9 cellular contexts compared by ENCODE assay signal in the genomic region with DNA sequence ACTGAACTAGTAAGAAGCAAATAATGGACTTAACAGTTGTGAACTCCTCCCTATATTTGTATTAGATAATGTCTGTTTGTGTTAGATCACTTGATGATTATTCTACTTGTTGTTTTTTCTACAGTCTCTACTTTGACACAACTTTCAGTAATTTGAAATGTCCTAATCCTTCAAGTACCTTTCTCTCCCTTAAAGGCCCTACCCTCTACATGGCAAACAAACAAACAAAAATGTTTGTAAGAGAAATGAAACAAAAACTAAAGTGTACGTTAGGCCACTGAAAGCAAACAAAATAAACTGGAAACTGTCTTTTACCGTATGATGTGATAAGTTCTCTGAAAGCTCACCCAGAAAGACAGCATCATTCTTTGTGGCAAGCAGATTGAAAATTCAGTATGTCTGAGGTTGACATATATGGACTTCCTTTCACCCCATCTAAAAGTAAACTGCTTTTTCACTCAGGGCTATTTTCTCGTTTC.
A peak's percentile ranks its signal among the peaks of the same experiment; 100 is the strongest.
DNase-seq lines count a peak whose midpoint lies in the region; ATAC-seq and TF ChIP-seq lines count a peak whose summit lies in the region.
"Had no signal": no experiment of that assay in that cellular context is flagged by ENCODE, and none has a peak within 500 bp of the region (broad histone marks: within the 10 kb centered on the region; RNA-seq: fewer than 3 reads in every experiment).

No MANE protein-coding gene starts in this region.

- no peak overlapping the region for H3K27ac ChIP-seq in PC-3 (ENCODE audit: low read length)
- no peak overlapping the region for H3K27ac ChIP-seq in ovary

- peak overlapping the region; percentile 64 for H3K4me2 ChIP-seq in PC-3 (ENCODE audit: low read length)

- no TSS peak for BruUV-seq in PC-3 (replicated peaks; lab: Mats Ljungman, UMichigan)

- H3K4me1 ChIP-seq in PC-3 (ENCODE audit: insufficient read depth, low read length) (peaks cover 17% of the 10 kb centered on the region; the same call in 1 of the 2 replicates), ovary (ENCODE audit: insufficient read depth) (no peaks in the 10 kb centered on the region)

- CTCF ChIA-PET in PC-3 (lab: Charles Lee), result no interaction called here

- no peaks in the 10 kb centered on the region for H3K27me3 Mint-ChIP-seq in osteocyte (ENCODE audit: unreplicated experiment)

- H3K9me2 ChIP-seq in PC-3 (replicated peaks; ENCODE audit: low read length), result no peaks in the 10 kb centered on the region

- H2AFZ ChIP-seq in PC-3 (ENCODE audit: low read length), result peak overlapping the region; percentile 58

- H3K79me2 ChIP-seq in PC-3 (ENCODE audit: low read length), result no peaks in the 10 kb centered on the region

- TF ChIP-seq POLR2A in ovary (IDR thresholded peaks at IDR 0.05), result no peak

- H3K9me3 ChIP-seq in PC-3 (ENCODE audit: low read length) (no peaks in the 10 kb centered on the region), ovary (no peaks in the 10 kb centered on the region)

- no peak overlapping the region for H3K4me3 Mint-ChIP-seq in osteocyte (ENCODE audit: unreplicated experiment)
- H3K4me3 Mint-ChIP-seq: activated naive CD4-positive, alpha-beta T cell treated with anti-CD3 and anti-CD28 coated beads for 36 hours had no signal

- no peaks in the 10 kb centered on the region for H3K36me3 Mint-ChIP-seq in osteocyte (ENCODE audit: unreplicated experiment)

- DNase-seq in DMS53 (lab: John Stamatoyannopoulos, UW) (peak; percentile 35), DMS53 treated with DMSO at 0.1 percent for 48 hours (lab: John Stamatoyannopoulos, UW; ENCODE audit: unreplicated experiment) (no peak), PC-3 (peak; percentile 9), osteocyte (ENCODE audit: extremely low spot score, unreplicated experiment) (no peak), NCI-H345 (lab: John Stamatoyannopoulos, UW) (no peak), ovary (no peak), DMS 273 (lab: John Stamatoyannopoulos, UW; ENCODE audit: unreplicated experiment) (no peak)
- DNase-seq: activated naive CD4-positive, alpha-beta T cell treated with anti-CD3 and anti-CD28 coated beads for 36 hours had no signal

- no peaks in the 10 kb centered on the region for H3K27me3 ChIP-seq in PC-3 (ENCODE audit: low read length)
- H3K27me3 ChIP-seq in ovary, result no peaks in the 10 kb centered on the region

- no peak for TF ChIP-seq EP300 in ovary (IDR thresholded peaks at IDR 0.05)

- H3K36me3 ChIP-seq in PC-3 (ENCODE audit: low read depth, low read length) (no peaks in the 10 kb centered on the region), ovary (no peaks in the 10 kb centered on the region)

- H3K4me3 ChIP-seq in PC-3 (ENCODE audit: low read length), result peak overlapping the region; percentile 26; the same call in 1 of the 2 replicates
- H3K4me3 ChIP-seq in ovary, result no peak overlapping the region

- H4K20me1 ChIP-seq in PC-3 (ENCODE audit: low read length), result no peaks in the 10 kb centered on the region

- WGBS in ovary, 3 donors, result 19 to 26% (median 20%) methylated on average over 3 of the region's 3 CpGs

- intact Hi-C loops in PC-3 (cut with micrococcal nuclease) (loop anchor here (1.0 kb wide), 1 partner anchor 74 kb away; no protein-coding TSS in a partner anchor), ovary (cut with DNase I) (no loop called here)

- TF ChIP-seq CTCF in PC-3 (conservative IDR thresholded peaks at IDR 0.05; ENCODE audit: low read depth, low read length) (no peak), osteocyte (IDR thresholded peaks at IDR 0.05) (no peak), ovary (IDR thresholded peaks at IDR 0.05) (no peak)

- H3K9ac ChIP-seq in PC-3 (ENCODE audit: low read length), result no peak overlapping the region

- H3K4me1 Mint-ChIP-seq in osteocyte (ENCODE audit: unreplicated experiment), result peaks cover 37% of the 10 kb centered on the region

- POLR2A ChIA-PET in PC-3 (lab: Charles Lee; ENCODE audit: unreplicated experiment), result interaction anchor here (0.7 kb wide), 1 partner anchor 274 kb away, joined by 4 read pairs; no protein-coding TSS in a partner anchor

- H3F3A ChIP-seq in PC-3 (ENCODE audit: low read length, unreplicated experiment), result no peaks in the 10 kb centered on the region

- ATAC-seq in HG02852 (IDR thresholded peaks at IDR 0.05; ENCODE audit: unreplicated experiment) (peak; percentile 79), PC-3 (peak; percentile 67)

- peak overlapping the region; percentile 87 for H3K27ac Mint-ChIP-seq in osteocyte (ENCODE audit: unreplicated experiment)
- H3K27ac Mint-ChIP-seq: activated naive CD4-positive, alpha-beta T cell treated with anti-CD3 and anti-CD28 coated beads for 36 hours had no signal

- no peaks in the 10 kb centered on the region for H3K9me3 Mint-ChIP-seq in osteocyte (ENCODE audit: unreplicated experiment)
- H3K9me3 Mint-ChIP-seq: activated naive CD4-positive, alpha-beta T cell treated with anti-CD3 and anti-CD28 coated beads for 36 hours had no signal

Comparison
In these comparisons a context has a peak if more than half of its experiments do, and no peak if none do; other contexts are left out.
1. DNase-seq: peak in DMS53 (single experiment) and PC-3 (single experiment); none in DMS53 treated with DMSO at 0.1 percent for 48 hours (single experiment), osteocyte (single experiment), NCI-H345 (single experiment), ovary (0 of 5) and DMS 273 (single experiment).